In the genomic region with DNA sequence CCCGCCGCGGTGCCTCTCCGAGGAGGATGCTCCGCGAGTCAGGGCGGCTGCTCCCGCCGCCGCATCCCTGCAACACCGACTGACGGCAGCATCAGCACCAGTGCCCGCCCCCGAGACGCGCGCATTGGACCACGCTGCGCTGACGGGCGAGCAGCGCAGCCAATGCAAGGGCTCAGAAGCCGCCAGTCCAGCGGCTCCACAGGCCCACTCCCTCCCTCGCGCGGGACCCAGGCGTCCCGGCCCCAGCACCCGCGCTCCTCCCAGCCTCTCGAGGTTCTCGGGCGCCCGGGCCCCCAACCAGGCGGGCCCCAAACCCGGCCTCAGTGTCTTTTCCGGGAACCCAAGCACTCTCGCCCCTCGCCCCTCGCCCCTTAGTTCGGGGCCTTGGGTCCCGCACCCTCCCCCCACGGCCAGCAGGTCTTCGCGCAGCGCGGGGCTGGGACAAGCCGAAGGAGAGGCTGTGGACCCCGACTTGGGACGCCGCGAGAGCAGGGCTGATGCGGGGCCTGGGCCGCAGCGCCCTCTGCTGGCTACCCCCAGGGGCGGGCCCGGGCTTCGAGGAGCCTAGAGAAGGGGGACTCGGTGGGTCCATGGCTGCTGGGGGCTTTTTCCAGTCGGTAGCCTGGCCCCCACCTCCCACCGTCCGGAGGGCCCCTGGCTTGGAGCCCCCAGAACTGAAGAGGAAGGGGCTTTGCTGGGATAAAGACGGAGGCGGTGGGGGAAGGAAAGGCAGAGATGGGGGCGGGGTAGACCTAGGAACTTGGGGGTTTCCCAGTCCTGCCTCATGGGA, we compare ENCODE assay signal across 8 cellular contexts. TPM values are rescaled to one million over a fixed set of nuclear protein-coding genes. Genes with fewer than 3 reads are reported as not detected.
DNase-seq lines count a peak whose midpoint lies in the region; ATAC-seq and TF ChIP-seq lines count a peak whose summit lies in the region.

A gene (minus strand): TSS at position 81 of the 790 bp plus-strand sequence. CDS start 9,498 bp downstream, outside the sequence.

- H3K9me3 ChIP-seq in neural progenitor cell (ENCODE audit: low read depth) (no peaks in the 10 kb centered on the region), stomach smooth muscle (ENCODE audit: control insufficient read depth in 2 of 2, low read length in 2 of 2) (no peaks in the 10 kb centered on the region)

- peak; percentile 71 for DNase-seq in Caki2 (ENCODE audit: low read depth)
- peak; percentile 70 for DNase-seq in KG1 (lab: John Stamatoyannopoulos, UW)
- DNase-seq in RPMI7951 (ENCODE audit: low read depth), result peak; percentile 71
- peak; percentile 76 for DNase-seq in activated gamma-delta T cell (lab: John Stamatoyannopoulos, UW)
- DNase-seq in foreskin fibroblast, result peak; percentile 79 to 94
- DNase-seq in neural progenitor cell (ENCODE audit: low spot score), result peak; percentile 94

- peaks cover 49% of the 10 kb centered on the region for H3K27me3 ChIP-seq in neural progenitor cell
- peaks cover 16 to 21% of the 10 kb centered on the region in 2 donors for H3K27me3 ChIP-seq in stomach smooth muscle (ENCODE audit: control insufficient read depth in 1 of 2, insufficient read depth in 2 of 2, low read length in 2 of 2)

- no peaks in the 10 kb centered on the region for H3F3A ChIP-seq in neural progenitor cell (ENCODE audit: low read depth)

- H3K27ac Mint-ChIP-seq in neural progenitor cell, result peak within 1 kb of the TSS; percentile 57

- H3K9ac ChIP-seq in neural progenitor cell (no peak within 1 kb of the TSS), stomach smooth muscle (ENCODE audit: low read length in 2 of 2) (peak within 1 kb of the TSS in 1 of 2 donors; percentile 59)

- in situ Hi-C loops in Caki2 (cut with HindIII; ENCODE audit: low pct_unique_long_range_greater_than_20kb, low sequenced_read_pairs), result no loop called here

- H3K27ac ChIP-seq in neural progenitor cell (no peak within 1 kb of the TSS), stomach smooth muscle (ENCODE audit: low read length) (no peak within 1 kb of the TSS)

- peak within 1 kb of the TSS; percentile 100 for H3K4me2 ChIP-seq in neural progenitor cell

- H3K79me2 ChIP-seq in neural progenitor cell (ENCODE audit: low read depth), result no peaks in the 10 kb centered on the region

- TF ChIP-seq CTCF in foreskin fibroblast (IDR thresholded peaks at IDR 0.05; ENCODE audit: low read depth, low read length), result peak; percentile 97
- peak; percentile 99 for TF ChIP-seq CTCF in neural progenitor cell (IDR thresholded peaks at IDR 0.05)

- no peaks in the 10 kb centered on the region for H3K36me3 Mint-ChIP-seq in neural progenitor cell

- H3K4me3 ChIP-seq in foreskin fibroblast (ENCODE audit: low read depth in 1 of 2, low read length in 2 of 2) (peak within 1 kb of the TSS; percentile 59 to 68), neural progenitor cell (peak within 1 kb of the TSS; percentile 99), stomach smooth muscle (ENCODE audit: low read length in 2 of 2) (peak within 1 kb of the TSS; percentile 64 to 74)

- H3K4me1 ChIP-seq in neural progenitor cell (peaks cover 17% of the 10 kb centered on the region), stomach smooth muscle (ENCODE audit: control insufficient read depth, insufficient read depth, low read length) (peaks cover 5% of the 10 kb centered on the region)

- H3K27me3 Mint-ChIP-seq in neural progenitor cell (ENCODE audit: insufficient read depth, low read depth), result peaks cover 29% of the 10 kb centered on the region

- peak within 1 kb of the TSS; percentile 85 for H3K4me3 Mint-ChIP-seq in neural progenitor cell

- H3K9me3 Mint-ChIP-seq in neural progenitor cell, result no peaks in the 10 kb centered on the region

- no peaks in the 10 kb centered on the region for H4K20me1 ChIP-seq in neural progenitor cell (ENCODE audit: low read depth)

- peak; percentile 90 for ATAC-seq in GM21529 (IDR thresholded peaks at IDR 0.05; ENCODE audit: unreplicated experiment)

- peaks cover 44% of the 10 kb centered on the region for H3K4me1 Mint-ChIP-seq in neural progenitor cell

- no peaks in the 10 kb centered on the region for H3K36me3 ChIP-seq in neural progenitor cell
- H3K36me3 ChIP-seq in stomach smooth muscle (ENCODE audit: control insufficient read depth in 2 of 2, insufficient read depth in 2 of 2, low read length in 2 of 2), result peaks cover 0 to 3% of the 10 kb centered on the region in 2 donors

- peak within 1 kb of the TSS; percentile 99 for H2AFZ ChIP-seq in neural progenitor cell (replicated peaks)

RNA-seq across cellular contexts. Expression of the gene that starts here (rescaled TPM):
- 2.2 and 22.7 TPM in 2 replicates for total RNA-seq in Caki2 (2014; rRNA removed; shearing (Covaris generic); ENCODE audit: low replicate concordance)
- total RNA-seq in RPMI7951 (2014; rRNA removed; shearing (Covaris generic)), result 0.10 and 0.36 TPM in 2 replicates
- 2.2 and 9.2 TPM in 2 replicates for total RNA-seq in neural progenitor cell (ENCODE audit: low replicate concordance)

Comparison
In these comparisons a context has a peak if more than half of its experiments do, and no peak if none do; other contexts are left out.
1. Peak in DNase-seq in RPMI7951; RNA of the gene not detected or under 1 TPM.